23 cellular contexts compared by ENCODE assay signal in genomic region chr3:136586580-136586979, GRCh38.
DNase-seq lines count a peak whose midpoint lies in the region; FAIRE-seq and TF ChIP-seq lines count a peak whose summit lies in the region.
"Had no signal": no experiment of that assay in that cellular context is flagged by ENCODE, and none has a peak within 500 bp of the region (broad histone marks: within the 10 kb centered on the region; RNA-seq: fewer than 3 reads in every experiment).

No MANE protein-coding gene starts in this region.

- H3K9ac ChIP-seq in HUES48 (ENCODE audit: low read depth, low read length) (no peak overlapping the region), H9 (ENCODE audit: extremely low read depth, insufficient read length, low read length) (no peak overlapping the region)
- H3K9ac ChIP-seq: GM23248, SK-N-SH had no signal

- H3K36me3 Mint-ChIP-seq in H9 (ENCODE audit: insufficient read depth in 1 of 3, low read depth in 3 of 3): no peaks in the 10 kb centered on the region; a peak in 1 of 7 replicates

- no peaks in the 10 kb centered on the region for H3K27me3 Mint-ChIP-seq in H9 (ENCODE audit: low read depth)
- H3K27me3 Mint-ChIP-seq: CD4-positive, CD25-positive, alpha-beta regulatory T cell; IgD-negative memory B cell had no signal

- no peak overlapping the region for H3K27ac Mint-ChIP-seq in H9
- H3K27ac Mint-ChIP-seq: CD4-positive, CD25-positive, alpha-beta regulatory T cell had no signal

- no peaks in the 10 kb centered on the region for H4K20me1 ChIP-seq in H9 (ENCODE audit: control insufficient read depth, insufficient read depth, insufficient read length)

- H3K9me3 ChIP-seq in HUES48 (ENCODE audit: control insufficient read depth, insufficient read depth, low read length) (no peaks in the 10 kb centered on the region), H9 (ENCODE audit: control insufficient read depth, low read depth, low read length) (no peaks in the 10 kb centered on the region)
- H3K9me3 ChIP-seq: BE2C, HAP-1, MG63, SK-N-SH had no signal

- H3K9me3 Mint-ChIP-seq in H9: no peaks in the 10 kb centered on the region
- H3K9me3 Mint-ChIP-seq: IgD-negative memory B cell had no signal

- H3K27ac ChIP-seq in HUES48 (ENCODE audit: low read depth, low read length) (peak overlapping the region; percentile 55), H9 (ENCODE audit: insufficient read length, low read depth, low read length) (no peak overlapping the region)
- H3K27ac ChIP-seq: GM23248, PC-9, RWPE1 had no signal

- no peaks in the 10 kb centered on the region for H3K23me2 ChIP-seq in H9 (ENCODE audit: insufficient read length, low read depth, low read length, poor library complexity, severe bottlenecking)

- no peak overlapping the region for H3T11ph ChIP-seq in H9 (ENCODE audit: low read length)

- FAIRE-seq in bronchial epithelial cell (lab: Jason Lieb, UNC) (no peak), D721Med (lab: Jason Lieb, UNC) (no peak)
- FAIRE-seq: A204.1, GM12891 had no signal

- no peak overlapping the region for H4K8ac ChIP-seq in H9 (replicated peaks; ENCODE audit: insufficient read length, low read depth, low read length)

- no peak overlapping the region for H2AFZ ChIP-seq in H9 (ENCODE audit: low read length)
- H2AFZ ChIP-seq: GM23248, PC-9 had no signal

- H3K4me1 Mint-ChIP-seq in H9: 0 out of 4 replicates have a peak, but pooled peaks cover 0 to 3% of the 10 kb centered on the region in 2 experiments

- no peak overlapping the region for H3K23ac ChIP-seq in H9 (ENCODE audit: insufficient read length, low read depth, low read length)

- H2BK15ac ChIP-seq in H9 (ENCODE audit: low read depth, low read length): no peak overlapping the region

- TF ChIP-seq CTCF in bronchial epithelial cell (IDR thresholded peaks at IDR 0.05; ENCODE audit: insufficient read depth, low read length, severe bottlenecking) (no peak), D721Med (IDR thresholded peaks at IDR 0.05; ENCODE audit: insufficient read depth, missing control alignments) (no peak), H9 (conservative IDR thresholded peaks at IDR 0.05) (no peak)

- H3K4ac ChIP-seq in H9 (ENCODE audit: low read depth, low read length): no peak overlapping the region

- H2AK5ac ChIP-seq in H9 (ENCODE audit: insufficient read length, low read length): no peak overlapping the region

- no peak overlapping the region for H4K91ac ChIP-seq in H9 (ENCODE audit: insufficient read length, low read depth, low read length)

- no peak overlapping the region for H3K4me3 Mint-ChIP-seq in H9
- H3K4me3 Mint-ChIP-seq: CD4-positive, CD25-positive, alpha-beta regulatory T cell; IgD-negative memory B cell had no signal

- H3K56ac ChIP-seq in H9 (ENCODE audit: insufficient read length, low read depth, low read length): no peak overlapping the region

- no peak overlapping the region for H2BK5ac ChIP-seq in H9 (ENCODE audit: insufficient read length, low read length)

- no peak overlapping the region for H3K18ac ChIP-seq in H9 (ENCODE audit: insufficient read length, low read depth, low read length)

- no peak overlapping the region for H2BK20ac ChIP-seq in H9 (ENCODE audit: low read depth, low read length, poor library complexity, severe bottlenecking)

- no peak overlapping the region for H3K4me2 ChIP-seq in H9 (ENCODE audit: insufficient read depth, insufficient read length, low read length)
- H3K4me2 ChIP-seq: PC-9, SK-N-SH had no signal

- H2BK120ac ChIP-seq in H9 (ENCODE audit: low read depth, low read length, poor library complexity, severe bottlenecking): no peak overlapping the region

- no peaks in the 10 kb centered on the region for H3K36me3 ChIP-seq in HUES48 (ENCODE audit: control insufficient read depth, insufficient read depth, low read length)
- no peaks in the 10 kb centered on the region for H3K36me3 ChIP-seq in bronchial epithelial cell (ENCODE audit: control insufficient read depth, insufficient read depth, low read length)
- H3K36me3 ChIP-seq: BE2C, HAP-1 had no signal

- DNase-seq in bronchial epithelial cell (ENCODE audit: low read depth): peak; percentile 28
- peak; percentile 3 for DNase-seq in left kidney (ENCODE audit: low read depth, low spot score)
- peak; percentile 54 for DNase-seq in renal cortical epithelial cell (ENCODE audit: low read depth)
- no peak for DNase-seq in D721Med (ENCODE audit: insufficient read length, low spot score)
- no peak for DNase-seq in H9
- no peak for DNase-seq in RPMI8226
- DNase-seq: BE2C; CD4-positive, CD25-positive, alpha-beta regulatory T cell; DND-41; GM23248; MG63; NCI-H1417; NCI-H187; NCI-H446 treated with DMSO at 0.1 percent for 48 hours; SIG-M5; SK-N-SH had no signal

- no peak overlapping the region for H3K14ac ChIP-seq in H9 (ENCODE audit: insufficient read depth, low read length)

- no peak overlapping the region for H4K5ac ChIP-seq in H9 (ENCODE audit: insufficient read length, low read depth, low read length)

- H3K4me1 ChIP-seq in HUES48 (ENCODE audit: control insufficient read depth, insufficient read depth, low read length): no peaks in the 10 kb centered on the region
- no peaks in the 10 kb centered on the region for H3K4me1 ChIP-seq in H9 (ENCODE audit: insufficient read depth, low read length)
- H3K4me1 ChIP-seq: BE2C had no signal

- H3K4me3 ChIP-seq in HUES48 (ENCODE audit: low read depth, low read length) (no peak overlapping the region), bronchial epithelial cell (ENCODE audit: low read depth, low read length) (no peak overlapping the region)
- H3K4me3 ChIP-seq: GM23248, HAP-1, MG63, PC-9 had no signal

- no peaks in the 10 kb centered on the region for H3K79me2 ChIP-seq in H9 (ENCODE audit: insufficient read depth, low read length)

- no peaks in the 10 kb centered on the region for H3K79me1 ChIP-seq in H9 (ENCODE audit: insufficient read depth, low read depth, low read length, poor library complexity, severe bottlenecking)

- no peak overlapping the region for H2BK12ac ChIP-seq in H9 (ENCODE audit: insufficient read length, low read depth, low read length)

- no peaks in the 10 kb centered on the region for H3K27me3 ChIP-seq in HUES48 (ENCODE audit: control insufficient read depth, insufficient read depth, low read length)
- H3K27me3 ChIP-seq in bronchial epithelial cell (ENCODE audit: control insufficient read depth, insufficient read depth, low read length): no peaks in the 10 kb centered on the region
- no peaks in the 10 kb centered on the region for H3K27me3 ChIP-seq in H9 (ENCODE audit: insufficient read depth, low read length)
- H3K27me3 ChIP-seq: BE2C, MG63 had no signal

Comparison
In these comparisons a context has a peak if more than half of its experiments do, and no peak if none do; other contexts are left out.
1. DNase-seq: peak in bronchial epithelial cell (single experiment), left kidney (single experiment) and renal cortical epithelial cell (single experiment); none in D721Med (single experiment), H9 (single experiment) and RPMI8226 (single experiment).